Comparison of ENCODE assay signal across 3 cellular contexts in the genomic region with DNA sequence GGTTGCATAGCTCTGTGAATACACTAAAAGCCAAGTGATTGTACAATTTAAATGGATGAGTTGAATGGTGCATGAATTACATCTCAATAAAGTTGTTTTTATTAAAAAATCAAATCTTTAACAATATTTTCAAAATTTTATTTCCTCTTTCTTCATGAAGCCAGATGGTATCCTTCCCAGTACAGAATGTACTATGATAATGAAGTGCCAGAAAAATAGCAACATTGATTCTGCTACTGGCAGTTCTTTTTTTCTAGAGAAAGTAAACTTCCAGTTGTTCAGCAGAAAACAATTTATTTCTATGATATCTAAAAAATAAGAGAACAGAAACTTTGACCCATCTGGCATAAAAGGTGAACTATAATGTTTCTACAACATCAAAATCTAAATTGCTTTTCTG.
"Had no signal": no experiment of that assay in that cellular context is flagged by ENCODE, and none has a peak within 500 bp of the region (broad histone marks: within the 10 kb centered on the region; RNA-seq: fewer than 3 reads in every experiment).

No MANE protein-coding gene starts in this region.

- H3K4me3 ChIP-seq: GM12878 had no signal

- ATAC-seq: GM12878 had no signal

- DNase-seq: GDM1, GF-D8 had no signal
